8 cellular contexts compared by ENCODE assay signal in the genomic region with DNA sequence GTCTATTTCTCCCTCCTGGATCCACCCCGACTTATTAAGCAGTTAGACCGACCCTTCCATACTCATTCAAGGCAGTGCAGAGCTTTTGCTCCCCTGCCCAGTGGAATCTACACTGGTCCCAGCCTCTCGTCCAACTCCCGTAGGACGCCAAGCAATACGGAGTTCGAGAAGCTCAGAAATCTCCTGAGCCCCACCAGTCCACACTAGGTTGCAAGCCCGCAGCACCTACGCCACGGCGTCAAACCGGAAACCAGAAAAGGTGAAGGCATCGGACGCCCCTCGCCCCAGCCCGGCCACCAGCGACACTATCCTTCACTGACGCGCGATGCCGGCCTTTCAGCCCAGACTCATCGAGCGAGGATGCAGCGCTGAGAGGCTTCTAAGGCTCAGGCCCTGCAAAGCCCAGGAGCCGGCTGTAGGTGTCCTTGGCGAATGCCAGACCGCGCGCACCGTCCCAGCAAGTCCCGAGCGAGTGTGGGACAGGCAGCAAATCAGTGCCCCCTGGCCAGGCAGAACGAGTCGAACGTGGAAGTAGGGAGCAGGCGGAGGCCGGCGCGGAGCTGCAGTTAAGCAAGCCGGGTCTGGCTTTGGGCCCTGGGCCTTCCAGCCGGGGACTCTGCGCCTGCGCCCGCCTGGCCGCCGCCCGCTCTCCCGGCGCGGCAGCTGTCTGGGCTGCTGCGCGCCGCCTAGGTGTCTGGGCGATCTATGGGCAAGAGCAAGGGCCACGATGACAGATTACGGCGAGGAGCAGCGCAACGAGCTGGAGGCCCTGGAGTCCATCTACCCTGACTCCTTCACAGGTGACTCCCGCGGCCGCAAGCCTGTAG. TPM values are rescaled to one million over a fixed set of nuclear protein-coding genes. Genes with fewer than 3 reads are reported as not detected.
DNase-seq lines count a peak whose midpoint lies in the region; ATAC-seq and TF ChIP-seq lines count a peak whose summit lies in the region.

A gene with protein sequence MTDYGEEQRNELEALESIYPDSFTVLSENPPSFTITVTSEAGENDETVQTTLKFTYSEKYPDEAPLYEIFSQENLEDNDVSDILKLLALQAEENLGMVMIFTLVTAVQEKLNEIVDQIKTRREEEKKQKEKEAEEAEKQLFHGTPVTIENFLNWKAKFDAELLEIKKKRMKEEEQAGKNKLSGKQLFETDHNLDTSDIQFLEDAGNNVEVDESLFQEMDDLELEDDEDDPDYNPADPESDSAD (plus strand): TSS at position 649 of the 827 bp plus-strand sequence. CDS start 79 bp downstream, at position 728.

- H3K27me3 Mint-ChIP-seq in activated T-cell treated with anti-CD3 and anti-CD28 coated beads, Interleukin-2, amount 50 U/mL, for 4 hours (ENCODE audit: low read depth), result no peaks in the 10 kb centered on the region

- DNase-seq in DMS79 (lab: John Stamatoyannopoulos, UW) (peak; percentile 98), KG1 (lab: John Stamatoyannopoulos, UW) (peak; percentile 94), Panc1 (ENCODE audit: low read depth, low spot score) (peak; percentile 99)
- peak; percentile 95 for DNase-seq in activated T-cell treated with anti-CD3 and anti-CD28 coated beads, Interleukin-2, amount 50 U/mL, for 4 hours
- DNase-seq in stimulated activated CD8-positive, alpha-beta memory T cell treated with anti-CD3 and anti-CD28 coated beads, Interleukin-7, amount 100 ng/mL, for 24 hours (ENCODE audit: low read depth), result peak; percentile 94

- no peaks in the 10 kb centered on the region for H3K9me3 Mint-ChIP-seq in activated T-cell treated with anti-CD3 and anti-CD28 coated beads, Interleukin-2, amount 50 U/mL, for 4 hours

- H3K9ac ChIP-seq in muscle layer of colon (ENCODE audit: low read length), result peak within 1 kb of the TSS; percentile 78

- peaks cover 44% of the 10 kb centered on the region for H3K4me1 Mint-ChIP-seq in activated T-cell treated with anti-CD3 and anti-CD28 coated beads, Interleukin-2, amount 50 U/mL, for 4 hours (ENCODE audit: low read depth)

- TF ChIP-seq CTCF in Panc1 (IDR thresholded peaks at IDR 0.05), result no peak; the same call in 1 of the 2 replicates

- peaks cover 22% of the 10 kb centered on the region for H3K4me1 ChIP-seq in Panc1 (ENCODE audit: control insufficient read depth, insufficient read depth, low read length)
- H3K4me1 ChIP-seq in esophagus (ENCODE audit: control insufficient read depth in 2 of 2, insufficient read depth in 2 of 2, low read length in 1 of 2), result peaks cover 0 to 2% of the 10 kb centered on the region in 2 donors
- H3K4me1 ChIP-seq in muscle layer of colon (ENCODE audit: insufficient read depth, low read length), result peaks cover 24% of the 10 kb centered on the region

- peak; percentile 97 for ATAC-seq in GM21723 (IDR thresholded peaks at IDR 0.05; ENCODE audit: unreplicated experiment)
- peak; percentile 99 for ATAC-seq in Panc1
- ATAC-seq in activated T-cell treated with anti-CD3 and anti-CD28 coated beads, Interleukin-2, amount 50 U/mL, for 4 hours, result peak; percentile 97

- 0% methylated on average over 62 of the region's 62 CpGs for WGBS in esophagus, 2 donors

- no TSS peak for BruUV-seq in Panc1 (replicated peaks; lab: Mats Ljungman, UMichigan)

- peak within 1 kb of the TSS; percentile 98 for H3K27ac ChIP-seq in Panc1 (ENCODE audit: low read length)
- peak within 1 kb of the TSS; percentile 86 to 99 for H3K27ac ChIP-seq in esophagus (ENCODE audit: low read depth in 2 of 2, low read length in 1 of 2)
- peak within 1 kb of the TSS; percentile 80 for H3K27ac ChIP-seq in muscle layer of colon (ENCODE audit: low read depth, low read length)

- peaks cover 15% of the 10 kb centered on the region for H3K36me3 Mint-ChIP-seq in activated T-cell treated with anti-CD3 and anti-CD28 coated beads, Interleukin-2, amount 50 U/mL, for 4 hours (ENCODE audit: insufficient read depth)

- CTCF ChIA-PET in Panc1 (lab: Charles Lee), result no interaction called here

- no peaks in the 10 kb centered on the region for H3K9me3 ChIP-seq in Panc1 (ENCODE audit: control insufficient read depth, insufficient read depth, low read depth, low read length)
- H3K9me3 ChIP-seq in esophagus (ENCODE audit: control insufficient read depth in 2 of 2, insufficient read depth in 1 of 2, low read depth in 1 of 2, low read length in 1 of 2), result no peaks in the 10 kb centered on the region
- no peaks in the 10 kb centered on the region for H3K9me3 ChIP-seq in muscle layer of colon (ENCODE audit: low read length)

- intact Hi-C loops in Panc1 (cut with micrococcal nuclease; ENCODE audit: unreplicated experiment), result no loop called here

- peak within 1 kb of the TSS; percentile 96 for H3K4me3 Mint-ChIP-seq in activated T-cell treated with anti-CD3 and anti-CD28 coated beads, Interleukin-2, amount 50 U/mL, for 4 hours

- POLR2A ChIA-PET in Panc1 (lab: Charles Lee), result interaction anchor here (0.6 to 0.9 kb wide), 3 partner anchors 8 to 480 kb away, joined by 3 to 5 read pairs (median 4); no protein-coding TSS in a partner anchor

- H3K4me3 ChIP-seq in Panc1 (ENCODE audit: low read depth in 2 of 2, low read length in 2 of 2), result peak within 1 kb of the TSS; percentile 83 to 97
- H3K4me3 ChIP-seq in esophagus (ENCODE audit: low read depth in 1 of 2, low read length in 2 of 2), result peak within 1 kb of the TSS; percentile 83 to 92
- peak within 1 kb of the TSS; percentile 86 to 89 for H3K4me3 ChIP-seq in muscle layer of colon (ENCODE audit: low read depth in 1 of 2, low read length in 2 of 2)

- H3K27me3 ChIP-seq in Panc1 (ENCODE audit: control insufficient read depth, insufficient read depth, low read length), result no peaks in the 10 kb centered on the region
- H3K27me3 ChIP-seq in esophagus (ENCODE audit: control insufficient read depth in 1 of 2, insufficient read depth in 2 of 2, low read length in 2 of 2), result no peaks in the 10 kb centered on the region
- no peaks in the 10 kb centered on the region for H3K27me3 ChIP-seq in muscle layer of colon (ENCODE audit: control insufficient read depth in 1 of 2, insufficient read depth in 2 of 2, low read length in 2 of 2)

- in situ Hi-C loops in Panc1 (cut with HindIII; ENCODE audit: low pct_unique_long_range_greater_than_20kb, low sequenced_read_pairs), result no loop called here

- H3K36me3 ChIP-seq in Panc1 (ENCODE audit: control insufficient read depth, insufficient read depth, low read length) (peaks cover 2% of the 10 kb centered on the region), esophagus (ENCODE audit: control insufficient read depth in 2 of 2, insufficient read depth in 2 of 2, low read length in 1 of 2) (no peaks in the 10 kb centered on the region), muscle layer of colon (ENCODE audit: insufficient read depth, low read length) (no peaks in the 10 kb centered on the region)

RNA-seq across cellular contexts. Expression of the gene that starts here (rescaled TPM):
- total RNA-seq in Panc1 (2021; ENCODE audit: unreplicated experiment), result 68.0 TPM
- 65.4 TPM for polyA plus RNA-seq in Panc1 (2012; ENCODE audit: insufficient read length)
- total RNA-seq in activated T-cell treated with anti-CD3 and anti-CD28 coated beads, Interleukin-2, amount 50 U/mL, for 4 hours, result 10 to 100 TPM; 53.6 to 58.6 (median 57.6) TPM
- 10 to 100 TPM; 32.5 to 45.3 TPM for polyA plus RNA-seq in esophagus

Comparison
In these comparisons a context has a peak if more than half of its experiments do, and no peak if none do; other contexts are left out.
1. Peak in every context shown above with its lines: DNase-seq, ATAC-seq, H3K4me3 ChIP-seq and H3K27ac ChIP-seq.